9 cellular contexts compared by ENCODE assay signal in the genomic region with DNA sequence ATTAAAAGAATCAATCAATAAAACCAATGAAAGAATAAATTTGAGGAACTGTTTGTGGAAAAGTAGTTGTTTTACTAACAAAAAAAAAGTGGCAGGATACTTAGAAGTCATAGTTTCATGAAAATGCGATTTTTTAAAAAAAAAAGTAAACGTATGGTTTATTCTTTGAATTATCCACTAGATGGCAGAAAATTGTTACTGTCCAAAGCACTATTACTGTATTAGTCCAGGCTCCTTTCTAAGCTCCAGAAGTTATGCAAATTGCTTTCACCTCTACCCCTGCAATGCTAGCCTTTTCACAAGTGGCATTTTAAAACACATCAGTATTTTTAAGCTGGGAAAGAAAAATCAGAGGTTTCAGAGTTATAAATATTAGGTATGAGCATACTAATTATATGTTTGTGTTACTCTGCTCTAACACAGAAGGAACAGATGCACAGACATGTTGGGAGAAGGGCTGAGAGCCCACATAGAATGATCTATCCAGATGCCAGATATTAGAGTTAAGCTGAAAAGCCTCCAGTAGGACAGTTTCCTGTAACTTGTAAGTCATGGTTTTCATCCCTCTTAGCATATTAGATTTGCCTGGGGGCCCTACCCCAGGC.
DNase-seq lines count a peak whose midpoint lies in the region; ATAC-seq and TF ChIP-seq lines count a peak whose summit lies in the region.
"Had no signal": no experiment of that assay in that cellular context is flagged by ENCODE, and none has a peak within 500 bp of the region (broad histone marks: within the 10 kb centered on the region; RNA-seq: fewer than 3 reads in every experiment).

No MANE protein-coding gene starts in this region.

- peak; percentile 1 for DNase-seq in M059J (ENCODE audit: low read depth)
- peak; percentile 57 for DNase-seq in SK-MEL-5 (ENCODE audit: low read depth, low spot score)
- DNase-seq in fibroblast of the aortic adventitia (ENCODE audit: low read depth): peak; percentile 54
- DNase-seq in sciatic nerve (ENCODE audit: low spot score): no peak
- DNase-seq in activated CD4-positive, CD25-positive, alpha-beta regulatory T cell treated with anti-CD3 and anti-CD28 coated beads, Interleukin-2, amount 50 U/mL, for 72 hours: no peak

- TF ChIP-seq CTCF in 22Rv1 (IDR thresholded peaks at IDR 0.05) (peak; percentile 66), GM12873 (IDR thresholded peaks at IDR 0.05; ENCODE audit: insufficient read depth, low read depth, low read length, missing control alignments) (peak; percentile 25), fibroblast of the aortic adventitia (IDR thresholded peaks at IDR 0.05; ENCODE audit: insufficient read depth, low read length) (peak; percentile 30)

- intact Hi-C loops in sciatic nerve (cut with DNase I): loop anchor here (10.0 kb wide), 1 partner anchor 438 kb away; no protein-coding TSS in a partner anchor

- no peak overlapping the region for H3K27ac ChIP-seq in 22Rv1
- H3K27ac ChIP-seq: epithelial cell of prostate had no signal

- ATAC-seq in HG02571 (IDR thresholded peaks at IDR 0.05; ENCODE audit: unreplicated experiment): peak; percentile 92
- peak; percentile 65 for ATAC-seq in sciatic nerve

- no peak overlapping the region for H3K4me3 ChIP-seq in fibroblast of the aortic adventitia (ENCODE audit: low read depth, low read length)

- in situ Hi-C loops in SK-MEL-5 (cut with HindIII; ENCODE audit: low pct_unique_long_range_greater_than_20kb, low sequenced_read_pairs): no loop called here

Comparison
In these comparisons a context has a peak if more than half of its experiments do, and no peak if none do; other contexts are left out.
1. DNase-seq: peak in M059J (single experiment), SK-MEL-5 (single experiment) and fibroblast of the aortic adventitia (single experiment); none in sciatic nerve (single experiment) and activated CD4-positive, CD25-positive, alpha-beta regulatory T cell treated with anti-CD3 and anti-CD28 coated beads, Interleukin-2, amount 50 U/mL, for 72 hours (single experiment).
2. Peak in every context shown above with its lines, with median percentiles within 50 percentile points of each other: CTCF ChIP-seq.